ENCODE assay signal across 1 cellular context in genomic region chr5:75319636-75320035, GRCh38.
TF ChIP-seq lines count a peak whose summit lies in the region.

No MANE protein-coding gene starts in this region.

TF ChIP-seq in HepG2, 621 proteins besides CTCF, POLR2A, EP300 and RAD21:
- TF ChIP-seq CEBPB (IDR thresholded peaks at IDR 0.05; ENCODE audit: borderline replicate concordance, low read depth, low read length) (no peak), THRA (CRISPR knock-in tag; IDR thresholded peaks at IDR 0.05; ENCODE audit: borderline replicate concordance) (no peak), ARID3A (IDR thresholded peaks at IDR 0.05; ENCODE audit: low read depth, low read length) (no peak), E2F1 (CRISPR knock-in tag; IDR thresholded peaks at IDR 0.05) (no peak), AKAP8 (CRISPR knock-in tag; IDR thresholded peaks at IDR 0.05) (no peak), HDAC6 (IDR thresholded peaks at IDR 0.05; ENCODE audit: low read depth, low read length) (no peak), NPAS2 (CRISPR knock-in tag; IDR thresholded peaks at IDR 0.05; ENCODE audit: borderline replicate concordance) (no peak), SALL2 (CRISPR knock-in tag; IDR thresholded peaks at IDR 0.05) (no peak), ZKSCAN5 (CRISPR knock-in tag; IDR thresholded peaks at IDR 0.05) (no peak), SOX13 (IDR thresholded peaks at IDR 0.05) (no peak), SOX13 (CRISPR knock-in tag; conservative IDR thresholded peaks at IDR 0.05 in 1 of 2, IDR thresholded peaks at IDR 0.05 in 1 of 2) (no peak), HNRNPK (IDR thresholded peaks at IDR 0.05; ENCODE audit: low read depth, low read length, poor library complexity, severe bottlenecking) (no peak), ZNF639 (CRISPR knock-in tag; conservative IDR thresholded peaks at IDR 0.05) (no peak), GATAD1 (CRISPR knock-in tag; IDR thresholded peaks at IDR 0.05) (no peak), PRDM10 (CRISPR knock-in tag; IDR thresholded peaks at IDR 0.05; ENCODE audit: low read depth) (no peak), SPEN (CRISPR knock-in tag; IDR thresholded peaks at IDR 0.05; ENCODE audit: low read depth) (no peak), PITX1 (CRISPR knock-in tag; IDR thresholded peaks at IDR 0.05) (no peak), ELK4 (CRISPR knock-in tag; IDR thresholded peaks at IDR 0.05; ENCODE audit: borderline replicate concordance) (no peak), ZNF282 (IDR thresholded peaks at IDR 0.05; ENCODE audit: partially characterized antibody) (no peak), CREM (IDR thresholded peaks at IDR 0.05) (no peak), CREM (CRISPR knock-in tag; IDR thresholded peaks at IDR 0.05) (no peak)
